ENCODE assay signal across 14 cellular contexts in the genomic region with DNA sequence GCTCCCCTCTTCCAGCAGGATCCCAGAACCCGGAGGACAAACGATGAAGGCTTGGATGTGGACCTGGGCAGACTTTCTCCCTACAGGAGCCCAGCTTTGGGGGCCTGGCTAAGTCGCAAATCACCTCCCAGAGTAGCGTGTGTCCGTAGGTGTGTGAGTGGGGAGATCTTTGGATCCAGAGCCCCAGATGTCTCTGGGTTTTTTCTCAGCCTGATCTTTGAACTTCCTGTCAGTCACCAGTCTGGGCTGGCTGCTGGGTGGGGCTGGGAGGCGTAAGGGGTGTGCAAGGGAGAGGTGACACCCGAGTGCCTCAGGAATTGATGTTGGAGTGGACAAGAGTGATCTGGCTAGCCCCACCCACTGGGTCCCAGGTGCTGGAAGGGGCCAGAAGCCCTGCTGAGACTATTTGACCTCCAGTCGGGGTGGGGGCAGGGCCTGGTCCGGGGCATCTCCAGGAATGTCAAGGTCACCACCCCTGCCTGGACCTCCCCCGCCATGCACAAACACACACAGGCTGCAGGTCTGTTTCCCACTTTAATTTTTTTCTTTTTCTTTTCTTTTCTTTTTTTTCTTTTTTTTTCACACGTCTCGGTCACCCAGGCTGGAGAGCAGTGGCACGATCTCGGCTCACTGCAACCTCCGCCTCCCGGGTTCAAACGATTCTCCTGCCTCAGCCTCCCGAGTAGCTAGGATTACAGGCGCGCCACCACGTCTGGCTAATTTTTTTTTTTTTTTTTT. TPM values are rescaled to one million over a fixed set of nuclear protein-coding genes. Genes with fewer than 3 reads are reported as not detected.
A peak's percentile ranks its signal among the peaks of the same experiment; 100 is the strongest.
DNase-seq lines count a peak whose midpoint lies in the region; ATAC-seq and TF ChIP-seq lines count a peak whose summit lies in the region.
"Had no signal": no experiment of that assay in that cellular context is flagged by ENCODE, and none has a peak within 500 bp of the region (broad histone marks: within the 10 kb centered on the region; RNA-seq: fewer than 3 reads in every experiment).

TSS of gene MOGAT3 (minus strand) at position 175 of the 738 bp plus-strand sequence. CDS start 182 bp downstream, outside the sequence.

- no peaks in the 10 kb centered on the region for H3K36me3 Mint-ChIP-seq in activated naive CD8-positive, alpha-beta T cell
- H3K36me3 Mint-ChIP-seq in activated naive CD8-positive, alpha-beta T cell treated with anti-CD3 and anti-CD28 coated beads for 36 hours, result peaks cover under 1% of the 10 kb centered on the region
- peaks cover 4 to 7% of the 10 kb centered on the region in 2 donors for H3K36me3 Mint-ChIP-seq in stimulated activated naive B cell treated with anti-CD40 and anti-IgM and Interleukin-4, amounts not matched to agents 10 μg/mL and 1 μg/mL and 100 μg/mL, for 72 hours

- H3K27ac Mint-ChIP-seq in activated naive CD8-positive, alpha-beta T cell, result no peak within 1 kb of the TSS
- no peak within 1 kb of the TSS for H3K27ac Mint-ChIP-seq in activated naive CD8-positive, alpha-beta T cell treated with anti-CD3 and anti-CD28 coated beads for 36 hours
- peak within 1 kb of the TSS; percentile 39 for H3K27ac Mint-ChIP-seq in stimulated activated naive B cell treated with anti-CD40 and anti-IgM and Interleukin-4, amounts not matched to agents 10 μg/mL and 1 μg/mL and 100 μg/mL, for 72 hours
- H3K27ac Mint-ChIP-seq: T-helper 2 cell treated with Interferon-gamma antibody and Interleukin-4, amounts not matched to agents 5 μg/mL and 100 μg/mL, for 36 hours had no signal

- peaks cover 2 to 27% (median 15%) of the 10 kb centered on the region in 4 donors for H3K4me1 ChIP-seq in liver (ENCODE audit: control insufficient read depth in 4 of 4, insufficient read depth in 4 of 4, low read length in 3 of 4)
- H3K4me1 ChIP-seq in left lung, result peaks cover 0 to 4% of the 10 kb centered on the region in 2 donors

- H3K4me3 Mint-ChIP-seq in activated naive CD8-positive, alpha-beta T cell, result peak within 1 kb of the TSS; percentile 54
- H3K4me3 Mint-ChIP-seq in activated naive CD8-positive, alpha-beta T cell treated with anti-CD3 and anti-CD28 coated beads for 36 hours, result no peak within 1 kb of the TSS
- peak within 1 kb of the TSS; percentile 25 to 50 for H3K4me3 Mint-ChIP-seq in stimulated activated naive B cell treated with anti-CD40 and anti-IgM and Interleukin-4, amounts not matched to agents 10 μg/mL and 1 μg/mL and 100 μg/mL, for 72 hours
- H3K4me3 Mint-ChIP-seq: T-helper 2 cell treated with Interferon-gamma antibody and Interleukin-4, amounts not matched to agents 5 μg/mL and 100 μg/mL, for 36 hours had no signal

- 9% methylated on average over 21 of the region's 21 CpGs for WGBS in liver

- no peaks in the 10 kb centered on the region for H3K9me3 Mint-ChIP-seq in activated naive CD8-positive, alpha-beta T cell (ENCODE audit: low read depth)
- H3K9me3 Mint-ChIP-seq in activated naive CD8-positive, alpha-beta T cell treated with anti-CD3 and anti-CD28 coated beads for 36 hours, result no peaks in the 10 kb centered on the region
- H3K9me3 Mint-ChIP-seq in stimulated activated naive B cell treated with anti-CD40 and anti-IgM and Interleukin-4, amounts not matched to agents 10 μg/mL and 1 μg/mL and 100 μg/mL, for 72 hours, result no peaks in the 10 kb centered on the region
- H3K9me3 Mint-ChIP-seq: T-helper 2 cell treated with Interferon-gamma antibody and Interleukin-4, amounts not matched to agents 5 μg/mL and 100 μg/mL, for 36 hours had no signal

- peak within 1 kb of the TSS; percentile 40 to 65 for H3K27ac ChIP-seq in liver (ENCODE audit: low read depth in 1 of 2, low read length in 2 of 2)
- H3K27ac ChIP-seq in left lung, result no peak within 1 kb of the TSS
- H3K27ac ChIP-seq: ovary had no signal

- peaks cover 9% of the 10 kb centered on the region for H3K4me1 Mint-ChIP-seq in activated naive CD8-positive, alpha-beta T cell (ENCODE audit: low read depth)
- peaks cover 7% of the 10 kb centered on the region for H3K4me1 Mint-ChIP-seq in activated naive CD8-positive, alpha-beta T cell treated with anti-CD3 and anti-CD28 coated beads for 36 hours
- H3K4me1 Mint-ChIP-seq in stimulated activated naive B cell treated with anti-CD40 and anti-IgM and Interleukin-4, amounts not matched to agents 10 μg/mL and 1 μg/mL and 100 μg/mL, for 72 hours, result peaks cover 12 to 35% of the 10 kb centered on the region in 2 donors

- no peak for ATAC-seq in stimulated activated naive B cell treated with anti-CD40 and anti-IgM and Interleukin-4, amounts not matched to agents 10 μg/mL and 1 μg/mL and 100 μg/mL, for 72 hours (replicated peaks)
- ATAC-seq in left lung, result no peak

- H3K27me3 ChIP-seq in liver (ENCODE audit: control insufficient read depth in 4 of 4, insufficient read depth in 4 of 4, low read length in 3 of 4) (no peaks in the 10 kb centered on the region), left lung (peaks cover 27 to 75% of the 10 kb centered on the region in 2 donors)

- H3K9me3 ChIP-seq in liver (ENCODE audit: control insufficient read depth in 4 of 4, low read length in 3 of 4) (no peaks in the 10 kb centered on the region), left lung (no peaks in the 10 kb centered on the region)
- H3K9me3 ChIP-seq: ovary had no signal

- H3K36me3 ChIP-seq in liver (ENCODE audit: control insufficient read depth in 4 of 4, insufficient read depth in 3 of 4, low read depth in 1 of 4, low read length in 3 of 4) (peaks cover 0 to 4% (median 2%) of the 10 kb centered on the region in 4 donors), left lung (peaks cover 0 to 4% of the 10 kb centered on the region in 2 donors)
- H3K36me3 ChIP-seq: ovary had no signal

- in situ Hi-C loops in astrocyte of the cerebellum (cut with HindIII; ENCODE audit: low sequenced_read_pairs), result no loop called here

- TF ChIP-seq RAD21 in liver (IDR thresholded peaks at IDR 0.05), result no peak

- intact Hi-C loops in left lung (cut with DNase I), result no loop called here

- H3K9ac ChIP-seq in liver (ENCODE audit: low read depth in 1 of 2, low read length in 2 of 2), result no peak within 1 kb of the TSS

- DNase-seq in activated naive CD8-positive, alpha-beta T cell treated with anti-CD3 and anti-CD28 coated beads for 36 hours, result no peak
- DNase-seq in astrocyte of the cerebellum (ENCODE audit: low read depth) (no peak), left lung (no peak), NCI-H510A (lab: John Stamatoyannopoulos, UW) (no peak), NOMO-1 (lab: John Stamatoyannopoulos, UW; ENCODE audit: unreplicated experiment in 2 of 2) (no peak)
- no peak for DNase-seq in stimulated activated naive B cell treated with anti-CD40 and anti-IgM and Interleukin-4, amounts not matched to agents 10 μg/mL and 1 μg/mL and 100 μg/mL, for 72 hours
- DNase-seq: activated CD8-positive, alpha-beta memory T cell treated with anti-CD3 and anti-CD28 coated beads, Interleukin-2, amount 50 U/mL, for 4 hours; NCI-H1694; ovary; substantia nigra had no signal

- TF ChIP-seq CTCF in astrocyte of the cerebellum (IDR thresholded peaks at IDR 0.05; ENCODE audit: low read depth, low read length, missing control alignments), result no peak
- no peak for TF ChIP-seq CTCF in liver (IDR thresholded peaks at IDR 0.05; ENCODE audit: low read depth, low read length, missing input control)
- TF ChIP-seq CTCF in left lung (IDR thresholded peaks at IDR 0.05), result no peak

- H3K27me3 Mint-ChIP-seq in activated naive CD8-positive, alpha-beta T cell, result peaks cover 13% of the 10 kb centered on the region
- H3K27me3 Mint-ChIP-seq in activated naive CD8-positive, alpha-beta T cell treated with anti-CD3 and anti-CD28 coated beads for 36 hours, result peaks cover 43% of the 10 kb centered on the region
- peaks cover 38 to 52% of the 10 kb centered on the region in 2 donors for H3K27me3 Mint-ChIP-seq in stimulated activated naive B cell treated with anti-CD40 and anti-IgM and Interleukin-4, amounts not matched to agents 10 μg/mL and 1 μg/mL and 100 μg/mL, for 72 hours

- H3K4me3 ChIP-seq in astrocyte of the cerebellum (ENCODE audit: low read depth, low read length) (peak within 1 kb of the TSS; percentile 12), liver (ENCODE audit: low read depth in 1 of 3, low read length in 3 of 3) (peak within 1 kb of the TSS in 2 of 3 donors; percentile 30 to 57), left lung (no peak within 1 kb of the TSS)
- H3K4me3 ChIP-seq: ovary had no signal

TF ChIP-seq in liver, 16 proteins besides CTCF, POLR2A, EP300 and RAD21:
- TF ChIP-seq HNF4A (conservative IDR thresholded peaks at IDR 0.05) (peak; percentile 74 to 75), RXRA (IDR thresholded peaks at IDR 0.05) (peak in 1 of 2 donors; percentile 59), REST (IDR thresholded peaks at IDR 0.05) (no peak), YY1 (IDR thresholded peaks at IDR 0.05) (peak; percentile 19), SP1 (IDR thresholded peaks at IDR 0.05) (peak; percentile 65)

RNA-seq across cellular contexts. Expression of gene MOGAT3, which starts in this region (rescaled TPM):
- total RNA-seq in activated naive CD8-positive, alpha-beta T cell treated with anti-CD3 and anti-CD28 coated beads for 36 hours, result not detected
- total RNA-seq in liver (1 to 10 TPM; 1.8 to 4.2 TPM), left lung (not detected)
- 1 to 10 TPM; 3.3 to 7.9 TPM for polyA plus RNA-seq in liver
- polyA plus RNA-seq: esophagus, ovary had no signal

Comparison
In these comparisons a context has a peak if more than half of its experiments do, and no peak if none do; other contexts are left out.
1. H3K4me3 ChIP-seq: peak in astrocyte of the cerebellum (single experiment) and liver (2 of 3); none in left lung (0 of 2).
2. H3K27ac ChIP-seq: peak in liver (2 of 2); none in left lung (0 of 2).